Comparison of ENCODE assay signal across 1 cellular context in the genomic region with DNA sequence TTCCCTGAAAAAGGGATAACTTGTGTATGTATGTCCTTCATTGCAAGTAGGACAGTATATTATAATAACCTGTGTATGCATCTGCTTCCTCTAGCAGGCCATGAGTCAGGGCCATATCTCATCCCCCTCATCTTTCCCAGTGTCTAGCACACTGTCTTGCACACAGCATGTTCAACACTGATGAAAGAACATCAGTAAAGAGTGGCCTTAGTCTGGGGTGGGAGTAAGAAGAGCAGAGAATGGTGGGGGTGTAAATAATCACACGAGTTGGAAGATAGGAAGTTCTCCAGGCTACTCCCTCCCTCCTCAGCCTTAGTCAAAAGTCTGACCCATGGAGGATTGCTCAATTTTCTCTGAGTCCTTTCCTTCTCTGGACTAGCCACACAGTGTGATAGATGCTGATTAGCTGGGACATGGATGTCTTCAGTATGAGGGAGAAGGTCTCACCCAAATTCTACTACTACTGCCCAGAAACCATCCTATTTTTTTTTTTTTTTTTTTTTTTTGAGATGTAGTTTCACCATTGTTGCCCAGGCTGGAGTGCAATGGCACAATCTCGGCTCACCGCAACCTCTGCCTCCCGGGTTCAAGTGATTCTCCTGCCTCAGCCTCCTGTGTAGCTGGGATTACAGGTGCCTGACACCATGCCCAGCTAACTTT.
TF ChIP-seq lines count a peak whose summit lies in the region.

No MANE protein-coding gene starts in this region.

TF ChIP-seq in K562, 482 proteins besides CTCF, POLR2A, EP300 and RAD21 (continued from another document and continues in another):
- TF ChIP-seq, protein P1, sequence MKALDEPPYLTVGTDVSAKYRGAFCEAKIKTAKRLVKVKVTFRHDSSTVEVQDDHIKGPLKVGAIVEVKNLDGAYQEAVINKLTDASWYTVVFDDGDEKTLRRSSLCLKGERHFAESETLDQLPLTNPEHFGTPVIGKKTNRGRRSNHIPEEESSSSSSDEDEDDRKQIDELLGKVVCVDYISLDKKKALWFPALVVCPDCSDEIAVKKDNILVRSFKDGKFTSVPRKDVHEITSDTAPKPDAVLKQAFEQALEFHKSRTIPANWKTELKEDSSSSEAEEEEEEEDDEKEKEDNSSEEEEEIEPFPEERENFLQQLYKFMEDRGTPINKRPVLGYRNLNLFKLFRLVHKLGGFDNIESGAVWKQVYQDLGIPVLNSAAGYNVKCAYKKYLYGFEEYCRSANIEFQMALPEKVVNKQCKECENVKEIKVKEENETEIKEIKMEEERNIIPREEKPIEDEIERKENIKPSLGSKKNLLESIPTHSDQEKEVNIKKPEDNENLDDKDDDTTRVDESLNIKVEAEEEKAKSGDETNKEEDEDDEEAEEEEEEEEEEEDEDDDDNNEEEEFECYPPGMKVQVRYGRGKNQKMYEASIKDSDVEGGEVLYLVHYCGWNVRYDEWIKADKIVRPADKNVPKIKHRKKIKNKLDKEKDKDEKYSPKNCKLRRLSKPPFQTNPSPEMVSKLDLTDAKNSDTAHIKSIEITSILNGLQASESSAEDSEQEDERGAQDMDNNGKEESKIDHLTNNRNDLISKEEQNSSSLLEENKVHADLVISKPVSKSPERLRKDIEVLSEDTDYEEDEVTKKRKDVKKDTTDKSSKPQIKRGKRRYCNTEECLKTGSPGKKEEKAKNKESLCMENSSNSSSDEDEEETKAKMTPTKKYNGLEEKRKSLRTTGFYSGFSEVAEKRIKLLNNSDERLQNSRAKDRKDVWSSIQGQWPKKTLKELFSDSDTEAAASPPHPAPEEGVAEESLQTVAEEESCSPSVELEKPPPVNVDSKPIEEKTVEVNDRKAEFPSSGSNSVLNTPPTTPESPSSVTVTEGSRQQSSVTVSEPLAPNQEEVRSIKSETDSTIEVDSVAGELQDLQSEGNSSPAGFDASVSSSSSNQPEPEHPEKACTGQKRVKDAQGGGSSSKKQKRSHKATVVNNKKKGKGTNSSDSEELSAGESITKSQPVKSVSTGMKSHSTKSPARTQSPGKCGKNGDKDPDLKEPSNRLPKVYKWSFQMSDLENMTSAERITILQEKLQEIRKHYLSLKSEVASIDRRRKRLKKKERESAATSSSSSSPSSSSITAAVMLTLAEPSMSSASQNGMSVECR (CRISPR knock-in tag; IDR thresholded peaks at IDR 0.05) = no peak
- no peak for TF ChIP-seq BCL6 (CRISPR knock-in tag; IDR thresholded peaks at IDR 0.05)
- TF ChIP-seq LEF1 (IDR thresholded peaks at IDR 0.05) = peak; percentile 77; the same call in 1 of the 2 replicates
- TF ChIP-seq ZNF165 (CRISPR knock-in tag; IDR thresholded peaks at IDR 0.05; ENCODE audit: borderline replicate concordance) = no peak
- TF ChIP-seq TAF9B (IDR thresholded peaks at IDR 0.05; ENCODE audit: partially characterized antibody) = no peak
- no peak for TF ChIP-seq TCF7L2 (IDR thresholded peaks at IDR 0.05; ENCODE audit: low read depth, low read length)
- TF ChIP-seq ADNP (tag; IDR thresholded peaks at IDR 0.05) = peak; percentile 85
- no peak for TF ChIP-seq SRSF1 (IDR thresholded peaks at IDR 0.05; ENCODE audit: low read depth, low read length)
- TF ChIP-seq ARID1B (IDR thresholded peaks at IDR 0.05) = peak; percentile 67
- TF ChIP-seq ARHGAP35 (IDR thresholded peaks at IDR 0.05; ENCODE audit: partially characterized antibody) = no peak
- no peak for TF ChIP-seq ATF7 (IDR thresholded peaks at IDR 0.05)
- peak; percentile 89 to 90 for TF ChIP-seq TRIM24 (IDR thresholded peaks at IDR 0.05)
- TF ChIP-seq NBN (IDR thresholded peaks at IDR 0.05; ENCODE audit: low read depth) = 0 out of 2 replicates have a peak, but pooled peaks have one; percentile 24
- no peak for TF ChIP-seq DMBX1 (CRISPR knock-in tag; IDR thresholded peaks at IDR 0.05; ENCODE audit: borderline replicate concordance)
- peak; percentile 84 for TF ChIP-seq DPF2 (IDR thresholded peaks at IDR 0.05)
- TF ChIP-seq, protein P2, sequence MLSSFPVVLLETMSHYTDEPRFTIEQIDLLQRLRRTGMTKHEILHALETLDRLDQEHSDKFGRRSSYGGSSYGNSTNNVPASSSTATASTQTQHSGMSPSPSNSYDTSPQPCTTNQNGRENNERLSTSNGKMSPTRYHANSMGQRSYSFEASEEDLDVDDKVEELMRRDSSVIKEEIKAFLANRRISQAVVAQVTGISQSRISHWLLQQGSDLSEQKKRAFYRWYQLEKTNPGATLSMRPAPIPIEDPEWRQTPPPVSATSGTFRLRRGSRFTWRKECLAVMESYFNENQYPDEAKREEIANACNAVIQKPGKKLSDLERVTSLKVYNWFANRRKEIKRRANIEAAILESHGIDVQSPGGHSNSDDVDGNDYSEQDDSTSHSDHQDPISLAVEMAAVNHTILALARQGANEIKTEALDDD (IDR thresholded peaks at IDR 0.05) = peak; percentile 39; the same call in 1 of the 2 replicates
- TF ChIP-seq ZKSCAN8 (CRISPR knock-in tag; IDR thresholded peaks at IDR 0.05) = no peak
- TF ChIP-seq, protein P3, sequence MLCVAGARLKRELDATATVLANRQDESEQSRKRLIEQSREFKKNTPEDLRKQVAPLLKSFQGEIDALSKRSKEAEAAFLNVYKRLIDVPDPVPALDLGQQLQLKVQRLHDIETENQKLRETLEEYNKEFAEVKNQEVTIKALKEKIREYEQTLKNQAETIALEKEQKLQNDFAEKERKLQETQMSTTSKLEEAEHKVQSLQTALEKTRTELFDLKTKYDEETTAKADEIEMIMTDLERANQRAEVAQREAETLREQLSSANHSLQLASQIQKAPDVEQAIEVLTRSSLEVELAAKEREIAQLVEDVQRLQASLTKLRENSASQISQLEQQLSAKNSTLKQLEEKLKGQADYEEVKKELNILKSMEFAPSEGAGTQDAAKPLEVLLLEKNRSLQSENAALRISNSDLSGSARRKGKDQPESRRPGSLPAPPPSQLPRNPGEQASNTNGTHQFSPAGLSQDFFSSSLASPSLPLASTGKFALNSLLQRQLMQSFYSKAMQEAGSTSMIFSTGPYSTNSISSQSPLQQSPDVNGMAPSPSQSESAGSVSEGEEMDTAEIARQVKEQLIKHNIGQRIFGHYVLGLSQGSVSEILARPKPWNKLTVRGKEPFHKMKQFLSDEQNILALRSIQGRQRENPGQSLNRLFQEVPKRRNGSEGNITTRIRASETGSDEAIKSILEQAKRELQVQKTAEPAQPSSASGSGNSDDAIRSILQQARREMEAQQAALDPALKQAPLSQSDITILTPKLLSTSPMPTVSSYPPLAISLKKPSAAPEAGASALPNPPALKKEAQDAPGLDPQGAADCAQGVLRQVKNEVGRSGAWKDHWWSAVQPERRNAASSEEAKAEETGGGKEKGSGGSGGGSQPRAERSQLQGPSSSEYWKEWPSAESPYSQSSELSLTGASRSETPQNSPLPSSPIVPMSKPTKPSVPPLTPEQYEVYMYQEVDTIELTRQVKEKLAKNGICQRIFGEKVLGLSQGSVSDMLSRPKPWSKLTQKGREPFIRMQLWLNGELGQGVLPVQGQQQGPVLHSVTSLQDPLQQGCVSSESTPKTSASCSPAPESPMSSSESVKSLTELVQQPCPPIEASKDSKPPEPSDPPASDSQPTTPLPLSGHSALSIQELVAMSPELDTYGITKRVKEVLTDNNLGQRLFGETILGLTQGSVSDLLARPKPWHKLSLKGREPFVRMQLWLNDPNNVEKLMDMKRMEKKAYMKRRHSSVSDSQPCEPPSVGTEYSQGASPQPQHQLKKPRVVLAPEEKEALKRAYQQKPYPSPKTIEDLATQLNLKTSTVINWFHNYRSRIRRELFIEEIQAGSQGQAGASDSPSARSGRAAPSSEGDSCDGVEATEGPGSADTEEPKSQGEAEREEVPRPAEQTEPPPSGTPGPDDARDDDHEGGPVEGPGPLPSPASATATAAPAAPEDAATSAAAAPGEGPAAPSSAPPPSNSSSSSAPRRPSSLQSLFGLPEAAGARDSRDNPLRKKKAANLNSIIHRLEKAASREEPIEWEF (CRISPR knock-in tag; IDR thresholded peaks at IDR 0.05) = no peak
- peak; percentile 60 for TF ChIP-seq POLR3A (IDR thresholded peaks at IDR 0.05; ENCODE audit: borderline replicate concordance, extremely low read depth, insufficient read depth, insufficient read length)
- peak; percentile 80 for TF ChIP-seq JUND (IDR thresholded peaks at IDR 0.05; ENCODE audit: borderline replicate concordance, low read depth, low read length)
- peak; percentile 74; the same call in 1 of the 3 replicates for TF ChIP-seq JUND (tag; IDR thresholded peaks at IDR 0.05; ENCODE audit: borderline replicate concordance, low read depth, low read length)
- TF ChIP-seq, protein P4, sequence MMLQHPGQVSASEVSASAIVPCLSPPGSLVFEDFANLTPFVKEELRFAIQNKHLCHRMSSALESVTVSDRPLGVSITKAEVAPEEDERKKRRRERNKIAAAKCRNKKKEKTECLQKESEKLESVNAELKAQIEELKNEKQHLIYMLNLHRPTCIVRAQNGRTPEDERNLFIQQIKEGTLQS (IDR thresholded peaks at IDR 0.05) = peak; percentile 63
- TF ChIP-seq, protein P4 (CRISPR knock-in tag; conservative IDR thresholded peaks at IDR 0.05) = no peak
- TF ChIP-seq YY1 (IDR thresholded peaks at IDR 0.05; ENCODE audit: borderline replicate concordance in 1 of 3, control insufficient read depth in 1 of 3, extremely low read depth in 1 of 3, insufficient read depth in 3 of 3, insufficient read length in 1 of 3, insufficient replicate concordance in 2 of 3, low read depth in 1 of 3, low read length in 2 of 3) = no peak
- TF ChIP-seq MTA2 (IDR thresholded peaks at IDR 0.05; ENCODE audit: low read depth) = no peak
- TF ChIP-seq SIX5 (IDR thresholded peaks at IDR 0.05; ENCODE audit: borderline replicate concordance in 1 of 2, insufficient read depth in 1 of 2, low read depth in 1 of 2, low read length in 2 of 2) = no peak
- no peak for TF ChIP-seq ZNF445 (CRISPR knock-in tag; IDR thresholded peaks at IDR 0.05; ENCODE audit: low read depth)
- no peak for TF ChIP-seq SMAD3 (CRISPR knock-in tag; conservative IDR thresholded peaks at IDR 0.05)
- TF ChIP-seq, protein P5, sequence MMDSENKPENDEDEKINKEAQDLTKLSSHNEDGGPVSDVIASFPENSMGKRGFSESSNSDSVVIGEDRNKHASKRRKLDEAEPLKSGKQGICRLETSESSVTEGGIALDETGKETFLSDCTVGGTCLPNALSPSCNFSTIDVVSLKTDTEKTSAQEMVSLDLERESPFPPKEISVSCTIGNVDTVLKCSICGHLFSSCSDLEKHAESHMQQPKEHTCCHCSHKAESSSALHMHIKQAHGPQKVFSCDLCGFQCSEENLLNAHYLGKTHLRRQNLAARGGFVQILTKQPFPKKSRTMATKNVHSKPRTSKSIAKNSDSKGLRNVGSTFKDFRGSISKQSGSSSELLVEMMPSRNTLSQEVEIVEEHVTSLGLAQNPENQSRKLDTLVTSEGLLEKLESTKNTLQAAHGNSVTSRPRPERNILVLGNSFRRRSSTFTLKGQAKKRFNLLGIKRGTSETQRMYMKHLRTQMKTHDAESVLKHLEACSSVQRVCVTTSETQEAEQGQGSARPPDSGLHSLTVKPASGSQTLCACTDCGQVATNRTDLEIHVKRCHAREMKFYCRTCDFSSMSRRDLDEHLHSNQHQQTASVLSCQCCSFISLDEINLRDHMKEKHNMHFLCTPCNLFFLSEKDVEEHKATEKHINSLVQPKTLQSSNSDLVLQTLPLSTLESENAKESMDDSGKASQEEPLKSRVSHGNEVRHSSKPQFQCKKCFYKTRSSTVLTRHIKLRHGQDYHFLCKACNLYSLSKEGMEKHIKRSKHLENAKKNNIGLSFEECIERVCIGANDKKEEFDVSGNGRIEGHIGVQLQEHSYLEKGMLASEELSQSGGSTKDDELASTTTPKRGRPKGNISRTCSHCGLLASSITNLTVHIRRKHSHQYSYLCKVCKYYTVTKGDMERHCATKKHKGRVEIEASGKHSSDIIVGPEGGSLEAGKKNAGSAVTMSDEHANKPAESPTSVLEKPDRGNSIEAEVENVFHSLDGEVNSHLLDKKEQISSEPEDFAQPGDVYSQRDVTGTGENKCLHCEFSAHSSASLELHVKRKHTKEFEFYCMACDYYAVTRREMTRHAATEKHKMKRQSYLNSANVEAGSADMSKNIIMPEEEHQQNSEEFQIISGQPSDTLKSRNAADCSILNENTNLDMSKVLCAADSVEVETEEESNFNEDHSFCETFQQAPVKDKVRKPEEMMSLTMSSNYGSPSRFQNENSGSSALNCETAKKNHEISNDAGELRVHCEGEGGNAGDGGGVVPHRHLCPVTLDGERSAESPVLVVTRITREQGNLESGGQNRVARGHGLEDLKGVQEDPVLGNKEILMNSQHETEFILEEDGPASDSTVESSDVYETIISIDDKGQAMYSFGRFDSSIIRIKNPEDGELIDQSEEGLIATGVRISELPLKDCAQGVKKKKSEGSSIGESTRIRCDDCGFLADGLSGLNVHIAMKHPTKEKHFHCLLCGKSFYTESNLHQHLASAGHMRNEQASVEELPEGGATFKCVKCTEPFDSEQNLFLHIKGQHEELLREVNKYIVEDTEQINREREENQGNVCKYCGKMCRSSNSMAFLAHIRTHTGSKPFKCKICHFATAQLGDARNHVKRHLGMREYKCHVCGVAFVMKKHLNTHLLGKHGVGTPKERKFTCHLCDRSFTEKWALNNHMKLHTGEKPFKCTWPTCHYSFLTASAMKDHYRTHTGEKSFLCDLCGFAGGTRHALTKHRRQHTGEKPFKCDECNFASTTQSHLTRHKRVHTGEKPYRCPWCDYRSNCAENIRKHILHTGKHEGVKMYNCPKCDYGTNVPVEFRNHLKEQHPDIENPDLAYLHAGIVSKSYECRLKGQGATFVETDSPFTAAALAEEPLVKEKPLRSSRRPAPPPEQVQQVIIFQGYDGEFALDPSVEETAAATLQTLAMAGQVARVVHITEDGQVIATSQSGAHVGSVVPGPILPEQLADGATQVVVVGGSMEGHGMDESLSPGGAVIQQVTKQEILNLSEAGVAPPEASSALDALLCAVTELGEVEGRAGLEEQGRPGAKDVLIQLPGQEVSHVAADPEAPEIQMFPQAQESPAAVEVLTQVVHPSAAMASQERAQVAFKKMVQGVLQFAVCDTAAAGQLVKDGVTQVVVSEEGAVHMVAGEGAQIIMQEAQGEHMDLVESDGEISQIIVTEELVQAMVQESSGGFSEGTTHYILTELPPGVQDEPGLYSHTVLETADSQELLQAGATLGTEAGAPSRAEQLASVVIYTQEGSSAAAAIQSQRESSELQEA (IDR thresholded peaks at IDR 0.05; ENCODE audit: low read depth) = no peak
- TF ChIP-seq CEBPB (tag; IDR thresholded peaks at IDR 0.05) = peak; percentile 87
